In the genomic region with DNA sequence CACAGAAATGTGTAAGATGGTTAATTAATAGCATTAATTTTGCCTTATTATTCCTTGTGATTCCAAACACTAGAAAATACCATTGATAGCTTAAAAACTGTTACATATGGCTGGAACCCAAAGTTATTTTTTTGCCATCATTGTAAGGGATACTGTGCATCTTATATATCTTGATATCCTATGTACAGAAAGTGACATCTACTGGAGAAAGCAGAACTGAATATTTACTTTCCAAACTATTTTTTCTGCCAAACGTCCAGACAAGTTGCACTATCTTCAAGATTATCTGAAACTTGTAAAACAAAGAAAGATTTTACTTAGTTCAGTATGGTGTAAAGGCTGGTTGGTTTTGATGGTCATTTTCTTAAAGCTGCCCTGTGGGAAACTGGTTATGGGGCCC, we compare ENCODE assay signal across 9 cellular contexts. TPM values are rescaled to one million over a fixed set of nuclear protein-coding genes. Genes with fewer than 3 reads are reported as not detected.
DNase-seq lines count a peak whose midpoint lies in the region; ATAC-seq, FAIRE-seq and TF ChIP-seq lines count a peak whose summit lies in the region.
"Had no signal": no experiment of that assay in that cellular context is flagged by ENCODE, and none has a peak within 500 bp of the region (broad histone marks: within the 10 kb centered on the region; RNA-seq: fewer than 3 reads in every experiment).

No MANE protein-coding gene starts in this region.

- intact Hi-C loops in HepG2 (cut with micrococcal nuclease; ENCODE audit: unreplicated experiment): loop anchor here (1.0 to 10.0 kb wide), 6 partner anchors 15 to 751 kb away; no protein-coding TSS in a partner anchor

- peak; percentile 32 for FAIRE-seq in HepG2 (lab: Jason Lieb, UNC)

- H3K4me1 ChIP-seq in KMS-11 (ENCODE audit: low read depth, poor library complexity, severe bottlenecking) (peaks cover 22% of the 10 kb centered on the region), HepG2 (ENCODE audit: insufficient read depth, low read length) (no peaks in the 10 kb centered on the region)

- DNase-seq in AG09319 (ENCODE audit: extremely low read depth, low read depth): no peak
- DNase-seq in HepG2 (ENCODE audit: low spot score): no peak
- no peak for DNase-seq in activated CD4-positive, CD25-positive, alpha-beta regulatory T cell (lab: John Stamatoyannopoulos, UW)
- DNase-seq in ecto neural progenitor cell (ENCODE audit: low spot score): no peak
- DNase-seq: activated naive CD4-positive, alpha-beta T cell treated with anti-CD3 and anti-CD28 coated beads, Interleukin-2, amount 50 U/mL, for 16 hours had no signal

- H3K27me3 ChIP-seq in KMS-11 (ENCODE audit: insufficient read depth, low read depth) (no peaks in the 10 kb centered on the region), HepG2 (ENCODE audit: control insufficient read depth in 1 of 2, insufficient read depth in 2 of 2, low read length in 2 of 2) (no peaks in the 10 kb centered on the region)

- H2AFZ ChIP-seq in KMS-11 (ENCODE audit: low read depth) (no peak overlapping the region), HepG2 (ENCODE audit: low read length) (no peak overlapping the region)

- TF ChIP-seq POLR2A in HepG2 (IDR thresholded peaks at IDR 0.05; ENCODE audit: insufficient read depth in 1 of 2, low read depth in 2 of 2, low read length in 2 of 2): no peak

- H3K79me2 ChIP-seq in KMS-11 (ENCODE audit: insufficient read depth, low read depth) (no peaks in the 10 kb centered on the region), HepG2 (ENCODE audit: insufficient read depth, low read length) (no peaks in the 10 kb centered on the region)

- ATAC-seq in HepG2: no peak
- no peak for ATAC-seq in HG02852 (IDR thresholded peaks at IDR 0.05; ENCODE audit: unreplicated experiment)
- no peak for ATAC-seq in GM18870 (IDR thresholded peaks at IDR 0.05; ENCODE audit: unreplicated experiment)

- 0% methylated on average over 1 of the region's 1 CpG for WGBS in HepG2 (ENCODE audit: low lambda C conversion rate)

- no TSS peak for BruUV-seq in HepG2 (replicated peaks; lab: Mats Ljungman, UMichigan)

- H3K9me3 ChIP-seq in HepG2 (ENCODE audit: low read length): no peaks in the 10 kb centered on the region

- H3K27ac ChIP-seq in KMS-11 (no peak overlapping the region), HepG2 (ENCODE audit: extremely low read length, insufficient read depth, low read length) (no peak overlapping the region)

- CTCF ChIA-PET in HepG2 (lab: Yijun Ruan, JAX; ENCODE audit: low intra/inter-chr PET ratio, low total read pairs): interaction anchor here (1.5 to 3.6 kb wide), 2 partner anchors 250 to 633 kb away, joined by 3 to 42 read pairs; no protein-coding TSS in a partner anchor

- no peak overlapping the region for H3K4me3 ChIP-seq in KMS-11 (IDR thresholded peaks at IDR 0.05; ENCODE audit: insufficient read depth, low read depth, low read length)
- no peak overlapping the region for H3K4me3 ChIP-seq in WI38 (ENCODE audit: low read depth, low read length)
- H3K4me3 ChIP-seq in HepG2 (replicated peaks in 1 of 3; ENCODE audit: insufficient read depth in 1 of 3, low read depth in 2 of 3, low read length in 3 of 3): no peak overlapping the region

- H3K9ac ChIP-seq in KMS-11 (no peak overlapping the region), HepG2 (ENCODE audit: insufficient read depth, low read depth, low read length) (no peak overlapping the region)

- in situ Hi-C loops in HepG2 (cut with HindIII; ENCODE audit: extremely low pct_ligation_motif_present, low pct_unique_long_range_greater_than_20kb): no loop called here

- POLR2A ChIA-PET in HepG2 (lab: Yijun Ruan, JAX): no interaction called here

- H4K20me1 ChIP-seq in KMS-11 (ENCODE audit: insufficient read depth): no peaks in the 10 kb centered on the region
- no peaks in the 10 kb centered on the region for H4K20me1 ChIP-seq in HepG2 (ENCODE audit: insufficient read depth, low read length)

- H3K36me3 ChIP-seq in KMS-11 (ENCODE audit: insufficient read depth): no peaks in the 10 kb centered on the region
- no peaks in the 10 kb centered on the region for H3K36me3 ChIP-seq in HepG2 (replicated peaks in 1 of 2; ENCODE audit: control insufficient read depth in 1 of 2, insufficient read depth in 2 of 2, low read length in 2 of 2)

- TF ChIP-seq CTCF in AG09319 (IDR thresholded peaks at IDR 0.05; ENCODE audit: low read depth, low read length) (peak; percentile 42), KMS-11 (conservative IDR thresholded peaks at IDR 0.05; ENCODE audit: low read depth, low read length) (no peak), WI38 (IDR thresholded peaks at IDR 0.05; ENCODE audit: low read depth, low read length) (0 out of 2 replicates have a peak, but pooled peaks have one; percentile 12), HepG2 (CRISPR knock-in tag; IDR thresholded peaks at IDR 0.05) (peak; percentile 41)

- TF ChIP-seq RAD21 in HepG2 (CRISPR knock-in tag; IDR thresholded peaks at IDR 0.05): 0 out of 2 replicates have a peak, but pooled peaks have one; percentile 20

- H3K4me2 ChIP-seq in KMS-11 (peak overlapping the region; percentile 61; the same call in 1 of the 2 replicates), HepG2 (ENCODE audit: low read depth, low read length) (no peak overlapping the region)

- TF ChIP-seq EP300 in HepG2 (IDR thresholded peaks at IDR 0.05; ENCODE audit: low read depth in 2 of 2, low read length in 2 of 2): no peak
- no peak for TF ChIP-seq EP300 in HepG2 (CRISPR knock-in tag; IDR thresholded peaks at IDR 0.05; ENCODE audit: borderline replicate concordance)

TF ChIP-seq in HepG2, 621 proteins besides CTCF, POLR2A, EP300 and RAD21:
- TF ChIP-seq IRX3 (CRISPR knock-in tag; IDR thresholded peaks at IDR 0.05; ENCODE audit: borderline replicate concordance, low read depth) (no peak), ZNF749 (CRISPR knock-in tag; IDR thresholded peaks at IDR 0.05; ENCODE audit: borderline replicate concordance) (no peak), ZNF382 (CRISPR knock-in tag; IDR thresholded peaks at IDR 0.05; ENCODE audit: borderline replicate concordance) (no peak), SMC3 (IDR thresholded peaks at IDR 0.05; ENCODE audit: low read length) (0 out of 2 replicates have a peak, but pooled peaks have one; percentile 40), STAG1 (CRISPR knock-in tag; IDR thresholded peaks at IDR 0.05) (peak; percentile 76), MBNL3 (CRISPR knock-in tag; conservative IDR thresholded peaks at IDR 0.05) (no peak), KMT2A (CRISPR knock-in tag; IDR thresholded peaks at IDR 0.05) (no peak)

RNA-seq across cellular contexts. Expression of gene MEIS2, which starts 33.3 kb away (rescaled TPM):
- 12.4 and 12.6 TPM in 2 replicates for total RNA-seq in HepG2 (2016; rRNA removed; fragmentation: Illumina TruSeq; extraction: Trizol)
- 3.1 and 3.3 TPM in 2 replicates for total RNA-seq in HepG2 (2016; cell fraction: cytosol; rRNA removed; fragmentation: Illumina TruSeq; extraction: Trizol; ENCODE audit: low read depth)
- total RNA-seq in HepG2 (2016; cell fraction: insoluble cytoplasmic fraction; rRNA removed; fragmentation: Illumina TruSeq; extraction: Trizol): 10.3 and 12.7 TPM in 2 replicates
- total RNA-seq in HepG2 (2016; cell fraction: membrane; rRNA removed; fragmentation: Illumina TruSeq; extraction: Trizol): 7.1 TPM in 2 replicates
- 24.2 and 26.1 TPM in 2 replicates for total RNA-seq in HepG2 (2016; cell fraction: nucleus; rRNA removed; fragmentation: Illumina TruSeq; extraction: Trizol)
- polyA plus RNA-seq in HepG2 (2011; rRNA removed): 9.4 and 10.7 TPM in 2 replicates
- 6.7 and 8.0 TPM in 2 replicates for polyA plus RNA-seq in HepG2 (2011; cell fraction: cytosol; rRNA removed)
- polyA plus RNA-seq in HepG2 (2011; cell fraction: nucleus; rRNA removed): 16.3 and 19.6 TPM in 2 replicates
- polyA plus RNA-seq in HepG2 (2012): 8.0 and 8.7 TPM in 2 replicates
- polyA plus RNA-seq in HepG2 (2016; cell fraction: cytosol; fragmentation: Illumina TruSeq; extraction: Trizol; ENCODE audit: low read depth): 0.67 and 1.0 TPM in 2 replicates
- 11.3 and 12.6 TPM in 2 replicates for polyA plus RNA-seq in HepG2 (2016; cell fraction: insoluble cytoplasmic fraction; fragmentation: Illumina TruSeq; extraction: Trizol; ENCODE audit: low read depth)
- polyA plus RNA-seq in HepG2 (2016; cell fraction: membrane; fragmentation: Illumina TruSeq; extraction: Trizol; ENCODE audit: low read depth): 3.0 and 4.3 TPM in 2 replicates
- polyA plus RNA-seq in HepG2 (2016; cell fraction: nucleus; fragmentation: Illumina TruSeq; extraction: Trizol; ENCODE audit: insufficient read depth, low read depth): 12.4 and 16.9 TPM in 2 replicates
- polyA minus RNA-seq in HepG2 (2011; rRNA and poly(A)+ RNA removed; ENCODE audit: low replicate concordance): 14.2 and 16.5 TPM in 2 replicates
- polyA minus RNA-seq in HepG2 (2011; cell fraction: cytosol; rRNA and poly(A)+ RNA removed): 3.7 and 6.8 TPM in 2 replicates
- polyA minus RNA-seq in HepG2 (2011; cell fraction: nucleus; rRNA and poly(A)+ RNA removed): 67.3 and 70.4 TPM in 2 replicates
